ENCODE assay signal across 19 cellular contexts in genomic region chr11:15905815-15906214, GRCh38.
DNase-seq lines count a peak whose midpoint lies in the region; ATAC-seq and TF ChIP-seq lines count a peak whose summit lies in the region.
"Had no signal": no experiment of that assay in that cellular context is flagged by ENCODE, and none has a peak within 500 bp of the region (broad histone marks: within the 10 kb centered on the region; RNA-seq: fewer than 3 reads in every experiment).

No MANE protein-coding gene starts in this region.

- H3K4me3 Mint-ChIP-seq in T-cell, result no peak overlapping the region
- H3K4me3 Mint-ChIP-seq: CD8-positive, alpha-beta T cell had no signal

- H3K27ac ChIP-seq in layer of hippocampus (ENCODE audit: low read depth, low read length) (peak overlapping the region; percentile 13), body of pancreas (no peak overlapping the region)

- no peaks in the 10 kb centered on the region for H3K27me3 Mint-ChIP-seq in T-cell
- H3K27me3 Mint-ChIP-seq: IgD-negative memory B cell had no signal

- peaks cover 7% of the 10 kb centered on the region for H3K4me1 ChIP-seq in body of pancreas

- no peaks in the 10 kb centered on the region for H3K36me3 ChIP-seq in body of pancreas (replicated peaks in 1 of 2; ENCODE audit: insufficient read depth in 1 of 2, low read depth in 2 of 2)

- H3K4me1 Mint-ChIP-seq in T-cell, result no peaks in the 10 kb centered on the region
- H3K4me1 Mint-ChIP-seq: IgD-negative memory B cell had no signal

- no peak overlapping the region for H3K27ac Mint-ChIP-seq in T-cell
- H3K27ac Mint-ChIP-seq: CD8-positive, alpha-beta T cell; IgD-negative memory B cell had no signal

- H3K9me3 Mint-ChIP-seq in T-cell, result no peaks in the 10 kb centered on the region
- H3K9me3 Mint-ChIP-seq: CD8-positive, alpha-beta T cell; IgD-negative memory B cell had no signal

- POLR2A ChIA-PET in T-cell (lab: Charles Lee), result no interaction called here

- intact Hi-C loops in left ventricle myocardium superior (cut with micrococcal nuclease) (no loop called here), cardiac septum (cut with DNase I) (no loop called here), posterior cingulate gyrus (cut with DNase I) (no loop called here), body of pancreas (cut with DNase I) (no loop called here)

- TF ChIP-seq POLR2A in body of pancreas (IDR thresholded peaks at IDR 0.05), result no peak

- H3K9me3 ChIP-seq in body of pancreas, result no peaks in the 10 kb centered on the region

- DNase-seq in left ventricle myocardium superior (peak; percentile 33), cardiac septum (ENCODE audit: low spot score) (no peak), posterior cingulate gyrus (peak in 9 of 10 donors; percentile 20 to 88 (median 29)), body of pancreas (no peak), T-cell (no peak)
- DNase-seq: 8988T; CD8-positive, alpha-beta T cell; DND-41; NCI-H1694; NCI-H2081; NCI-H2171; NCI-H345; NCI-H526 had no signal

- ATAC-seq in left ventricle myocardium superior, result no peak
- no peak for ATAC-seq in body of pancreas
- ATAC-seq in HG03045 (IDR thresholded peaks at IDR 0.05; ENCODE audit: unreplicated experiment), result no peak
- no peak for ATAC-seq in HG03025 (IDR thresholded peaks at IDR 0.05; ENCODE audit: low FRiP score, unreplicated experiment)
- ATAC-seq in T-cell (replicated peaks in 1 of 4), result no peak
- ATAC-seq: CD8-positive, alpha-beta T cell; HCT116; Right ventricle myocardium inferior had no signal

- 87 to 92% methylated on average over 6 to 12 of the region's 12 CpGs for WGBS in body of pancreas, 2 donors

- no peak overlapping the region for H3K4me3 ChIP-seq in body of pancreas

- H3K27me3 ChIP-seq in layer of hippocampus (ENCODE audit: control insufficient read depth, insufficient read depth, low read length) (no peaks in the 10 kb centered on the region), body of pancreas (no peaks in the 10 kb centered on the region)

- TF ChIP-seq CTCF in body of pancreas (IDR thresholded peaks at IDR 0.05), result no peak

- no peaks in the 10 kb centered on the region for H3K36me3 Mint-ChIP-seq in T-cell
- H3K36me3 Mint-ChIP-seq: CD8-positive, alpha-beta T cell had no signal

- CTCF ChIA-PET in T-cell (lab: Charles Lee), result no interaction called here

Comparison
In these comparisons a context has a peak if more than half of its experiments do, and no peak if none do; other contexts are left out.
1. DNase-seq: peak in left ventricle myocardium superior (single experiment) and posterior cingulate gyrus (9 of 10); none in cardiac septum (single experiment), body of pancreas (0 of 4) and T-cell (0 of 34).